8 cellular contexts compared by ENCODE assay signal in genomic region chr1:55071477-55071876, GRCh38. TPM values are rescaled to one million over a fixed set of nuclear protein-coding genes. Genes with fewer than 3 reads are reported as not detected.
DNase-seq lines count a peak whose midpoint lies in the region; TF ChIP-seq lines count a peak whose summit lies in the region.

No MANE protein-coding gene starts in this region.

- H3K27ac Mint-ChIP-seq in activated T-helper 1 cell treated with anti-CD3 and anti-CD28 coated beads, Interleukin-12 subunit alpha, Interleukin-12 subunit beta, Interleukin-2, Interleukin-4 antibody, amounts not matched to agents 30 ng/mL and 10 ng/mL and 1 ng/mL, durations not matched to agents 14 hours and 24 hours and 36 hours = no peak overlapping the region

- no peak for TF ChIP-seq EP300 in suprapubic skin (IDR thresholded peaks at IDR 0.05)

- in situ Hi-C loops in astrocyte of the spinal cord (cut with HindIII; ENCODE audit: low sequenced_read_pairs) = no loop called here

- no peaks in the 10 kb centered on the region for H3K27me3 ChIP-seq in GM06990 (replicated peaks; ENCODE audit: control insufficient read depth, insufficient read depth, low read length)
- H3K27me3 ChIP-seq in liver (ENCODE audit: control insufficient read depth in 4 of 4, insufficient read depth in 4 of 4, low read length in 3 of 4) = no peaks in the 10 kb centered on the region
- H3K27me3 ChIP-seq in suprapubic skin = no peaks in the 10 kb centered on the region

- H3K9ac ChIP-seq in liver (ENCODE audit: low read depth in 1 of 2, low read length in 2 of 2) = no peak overlapping the region

- DNase-seq in GM06990 (ENCODE audit: extremely low read depth, insufficient read length) = no peak
- DNase-seq in NCI-H2227 (lab: John Stamatoyannopoulos, UW; ENCODE audit: unreplicated experiment) = peak; percentile 56
- peak; percentile 47 for DNase-seq in astrocyte of the spinal cord (ENCODE audit: low read depth, low spot score)
- no peak for DNase-seq in activated T-helper 1 cell treated with anti-CD3 and anti-CD28 coated beads, Interleukin-12 subunit alpha, Interleukin-12 subunit beta, Interleukin-2, Interleukin-4 antibody, amounts not matched to agents 30 ng/mL and 10 ng/mL and 1 ng/mL, durations not matched to agents 14 hours and 24 hours and 36 hours (ENCODE audit: low spot score)
- DNase-seq in suprapubic skin (ENCODE audit: low spot score in 2 of 2) = no peak
- DNase-seq in activated CD4-positive, alpha-beta T cell treated with anti-CD3 and anti-CD28 coated beads, Interleukin-2, amount 50 U/mL, for 1 hour = no peak

- no peak overlapping the region for H3K4me3 ChIP-seq in GM06990 (replicated peaks; ENCODE audit: low read depth, low read length)
- no peak overlapping the region for H3K4me3 ChIP-seq in astrocyte of the spinal cord (ENCODE audit: low read depth, low read length)
- H3K4me3 ChIP-seq in liver (ENCODE audit: low read depth in 1 of 3, low read length in 3 of 3) = no peak overlapping the region
- no peak overlapping the region for H3K4me3 ChIP-seq in suprapubic skin

- H3K9me3 ChIP-seq in liver (ENCODE audit: control insufficient read depth in 4 of 4, low read length in 3 of 4) (no peaks in the 10 kb centered on the region), suprapubic skin (no peaks in the 10 kb centered on the region)

- WGBS in liver = 35% methylated on average over 8 of the region's 8 CpGs
- 55% methylated on average over 8 of the region's 8 CpGs for WGBS in suprapubic skin

- H3K9me3 Mint-ChIP-seq in activated T-helper 1 cell treated with anti-CD3 and anti-CD28 coated beads, Interleukin-12 subunit alpha, Interleukin-12 subunit beta, Interleukin-2, Interleukin-4 antibody, amounts not matched to agents 30 ng/mL and 10 ng/mL and 1 ng/mL, durations not matched to agents 14 hours and 24 hours and 36 hours = no peaks in the 10 kb centered on the region

- H3K4me1 Mint-ChIP-seq in activated T-helper 1 cell treated with anti-CD3 and anti-CD28 coated beads, Interleukin-12 subunit alpha, Interleukin-12 subunit beta, Interleukin-2, Interleukin-4 antibody, amounts not matched to agents 30 ng/mL and 10 ng/mL and 1 ng/mL, durations not matched to agents 14 hours and 24 hours and 36 hours (ENCODE audit: low read depth) = peaks cover 21% of the 10 kb centered on the region

- no peak for TF ChIP-seq POLR2A in suprapubic skin (IDR thresholded peaks at IDR 0.05)

- intact Hi-C loops in activated T-helper 1 cell treated with anti-CD3 and anti-CD28 coated beads, Interleukin-12 subunit alpha, Interleukin-12 subunit beta, Interleukin-2, Interleukin-4 antibody, amounts not matched to agents 30 ng/mL and 10 ng/mL and 1 ng/mL, durations not matched to agents 14 hours and 24 hours and 36 hours (cut with micrococcal nuclease) = loop anchor here (5.0 kb wide), 2 partner anchors 56 to 266 kb away; no protein-coding TSS in a partner anchor

- peaks cover 0 to 32% (median 12%) of the 10 kb centered on the region in 4 donors for H3K4me1 ChIP-seq in liver (ENCODE audit: control insufficient read depth in 4 of 4, insufficient read depth in 4 of 4, low read length in 3 of 4)
- H3K4me1 ChIP-seq in suprapubic skin = no peaks in the 10 kb centered on the region

- H3K27ac ChIP-seq in 22Rv1 (no peak overlapping the region), liver (ENCODE audit: low read depth in 1 of 2, low read length in 2 of 2) (no peak overlapping the region), suprapubic skin (no peak overlapping the region)

- no peak overlapping the region for H3K4me3 Mint-ChIP-seq in activated T-helper 1 cell treated with anti-CD3 and anti-CD28 coated beads, Interleukin-12 subunit alpha, Interleukin-12 subunit beta, Interleukin-2, Interleukin-4 antibody, amounts not matched to agents 30 ng/mL and 10 ng/mL and 1 ng/mL, durations not matched to agents 14 hours and 24 hours and 36 hours

- H3K36me3 ChIP-seq in GM06990 (ENCODE audit: control insufficient read depth, insufficient read depth, low read length) (peaks cover 16% of the 10 kb centered on the region), liver (ENCODE audit: control insufficient read depth in 4 of 4, insufficient read depth in 3 of 4, low read depth in 1 of 4, low read length in 3 of 4) (peaks cover 5 to 52% (median 45%) of the 10 kb centered on the region in 4 donors), suprapubic skin (peaks cover 96% of the 10 kb centered on the region)

- TF ChIP-seq CTCF in 22Rv1 (IDR thresholded peaks at IDR 0.05) = peak; percentile 76
- TF ChIP-seq CTCF in GM06990 (IDR thresholded peaks at IDR 0.05; ENCODE audit: insufficient read depth, low read length, poor library complexity, severe bottlenecking) = peak; percentile 50
- TF ChIP-seq CTCF in astrocyte of the spinal cord (IDR thresholded peaks at IDR 0.05; ENCODE audit: low read depth, low read length) = peak; percentile 67
- TF ChIP-seq CTCF in liver (IDR thresholded peaks at IDR 0.05; ENCODE audit: low read depth, low read length, missing input control) = peak; percentile 18
- TF ChIP-seq CTCF in suprapubic skin (IDR thresholded peaks at IDR 0.05) = no peak

- H3K27me3 Mint-ChIP-seq in activated T-helper 1 cell treated with anti-CD3 and anti-CD28 coated beads, Interleukin-12 subunit alpha, Interleukin-12 subunit beta, Interleukin-2, Interleukin-4 antibody, amounts not matched to agents 30 ng/mL and 10 ng/mL and 1 ng/mL, durations not matched to agents 14 hours and 24 hours and 36 hours (ENCODE audit: insufficient read depth) = no peaks in the 10 kb centered on the region

- TF ChIP-seq RAD21 in liver (IDR thresholded peaks at IDR 0.05) = peak; percentile 39 to 66

- peaks cover 54% of the 10 kb centered on the region for H3K36me3 Mint-ChIP-seq in activated T-helper 1 cell treated with anti-CD3 and anti-CD28 coated beads, Interleukin-12 subunit alpha, Interleukin-12 subunit beta, Interleukin-2, Interleukin-4 antibody, amounts not matched to agents 30 ng/mL and 10 ng/mL and 1 ng/mL, durations not matched to agents 14 hours and 24 hours and 36 hours (ENCODE audit: low read depth)

TF ChIP-seq in liver, 16 proteins besides CTCF, POLR2A, EP300 and RAD21:
- TF ChIP-seq TAF1 (conservative IDR thresholded peaks at IDR 0.05) = no peak
- TF ChIP-seq HNF4A (conservative IDR thresholded peaks at IDR 0.05) = peak; percentile 45 to 75
- TF ChIP-seq YY1 (IDR thresholded peaks at IDR 0.05) = no peak
- peak; percentile 49 to 72 for TF ChIP-seq RXRA (IDR thresholded peaks at IDR 0.05)
- peak; percentile 50 for TF ChIP-seq SP1 (IDR thresholded peaks at IDR 0.05)

RNA-seq across cellular contexts. Expression of gene PCSK9, which starts 32.1 kb away (rescaled TPM):
- total RNA-seq in liver (100 to 1,000 TPM in 1 of 2 donors, 10 to 100 TPM in 1; 68.2 to 112 TPM), suprapubic skin (1 to 10 TPM in 1 of 4 donors, under 1 TPM in 3; 0.24 to 1.5 (median 0.36) TPM)
- 10 to 100 TPM; 10.8 to 48.9 TPM for polyA plus RNA-seq in liver
- not detected in 2 replicates for total RNA-seq in activated T-helper 1 cell treated with anti-CD3 and anti-CD28 coated beads, Interleukin-12 subunit alpha, Interleukin-12 subunit beta, Interleukin-2, Interleukin-4 antibody, amounts not matched to agents 30 ng/mL and 10 ng/mL and 1 ng/mL, durations not matched to agents 14 hours and 24 hours and 36 hours

Comparison
In these comparisons a context has a peak if more than half of its experiments do, and no peak if none do; other contexts are left out.
1. CTCF ChIP-seq: peak in 22Rv1 (single experiment), GM06990 (single experiment), astrocyte of the spinal cord (single experiment) and liver (single experiment); none in suprapubic skin (0 of 2).
2. DNase-seq: peak in NCI-H2227 (single experiment) and astrocyte of the spinal cord (single experiment); none in GM06990 (single experiment), activated T-helper 1 cell treated with anti-CD3 and anti-CD28 coated beads, Interleukin-12 subunit alpha, Interleukin-12 subunit beta, Interleukin-2, Interleukin-4 antibody, amounts not matched to agents 30 ng/mL and 10 ng/mL and 1 ng/mL, durations not matched to agents 14 hours and 24 hours and 36 hours (single experiment), suprapubic skin (0 of 2) and activated CD4-positive, alpha-beta T cell treated with anti-CD3 and anti-CD28 coated beads, Interleukin-2, amount 50 U/mL, for 1 hour (single experiment).
3. RNA of gene PCSK9, which starts 32.1 kb away (total RNA-seq): 68.2 to 112 TPM in liver; 0.24 to 1.5 TPM in suprapubic skin and not detected in activated T-helper 1 cell treated with anti-CD3 and anti-CD28 coated beads, Interleukin-12 subunit alpha, Interleukin-12 subunit beta, Interleukin-2, Interleukin-4 antibody, amounts not matched to agents 30 ng/mL and 10 ng/mL and 1 ng/mL, durations not matched to agents 14 hours and 24 hours and 36 hours; every median in the first group is over 10 times any median in the second.